Comparison of ENCODE assay signal across 1 cellular context in the genomic region with DNA sequence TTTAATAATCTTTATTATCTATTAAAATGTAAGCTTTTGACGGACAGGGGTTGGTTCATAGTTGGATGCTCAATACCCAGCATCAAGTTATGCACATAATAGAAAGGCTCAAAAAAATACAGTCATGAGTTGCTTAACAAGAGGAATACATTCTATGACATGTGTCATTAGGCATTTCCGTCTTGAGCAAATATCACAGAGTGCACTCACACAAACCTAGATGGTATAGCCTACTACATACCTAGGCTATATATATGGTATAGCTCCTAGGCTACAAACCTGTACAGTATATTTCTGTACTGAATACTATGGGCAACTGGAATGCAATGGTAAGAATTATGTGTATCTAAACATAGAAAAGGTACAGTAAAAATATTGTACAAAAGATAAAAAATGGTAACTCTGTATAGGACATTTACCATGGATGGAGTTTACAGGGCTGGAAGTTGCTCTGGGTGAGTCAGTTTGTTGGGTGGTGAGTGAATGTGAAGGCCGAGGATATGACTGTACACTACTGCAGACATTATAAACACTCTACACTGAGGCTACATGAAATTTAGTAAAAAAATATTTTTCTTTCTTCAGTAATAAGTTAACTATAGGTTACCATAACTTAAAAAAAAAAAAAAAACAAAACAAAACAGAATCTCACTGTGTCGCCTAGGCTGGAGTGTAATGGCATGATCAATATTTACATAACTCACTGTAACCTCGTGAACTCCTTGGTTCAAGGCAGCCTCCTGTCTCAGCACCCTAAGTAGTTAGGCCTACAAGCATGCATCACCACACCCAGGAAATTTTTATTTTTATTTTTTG.
TF ChIP-seq lines count a peak whose summit lies in the region.

No MANE protein-coding gene starts in this region.

TF ChIP-seq in SK-N-SH treated with all-trans-retinoic acid at 6 μM for 48 hours, 23 proteins besides CTCF, POLR2A, EP300 and RAD21 (continued from another document):
- TF ChIP-seq ISL1 (CRISPR knock-in tag; IDR thresholded peaks at IDR 0.05) (no peak), RARB (CRISPR knock-in tag; IDR thresholded peaks at IDR 0.05) (no peak), SNAI2 (CRISPR knock-in tag; IDR thresholded peaks at IDR 0.05) (no peak), ZNF565 (CRISPR knock-in tag; conservative IDR thresholded peaks at IDR 0.05; ENCODE audit: low read depth) (no peak), ARNTL (CRISPR knock-in tag; IDR thresholded peaks at IDR 0.05; ENCODE audit: borderline replicate concordance, low read depth) (no peak), ZNF70 (CRISPR knock-in tag; IDR thresholded peaks at IDR 0.05) (no peak), TOX (CRISPR knock-in tag; IDR thresholded peaks at IDR 0.05; ENCODE audit: borderline replicate concordance) (no peak), TCF4 (CRISPR knock-in tag; IDR thresholded peaks at IDR 0.05; ENCODE audit: borderline replicate concordance) (no peak)
- TF ChIP-seq, protein P1, sequence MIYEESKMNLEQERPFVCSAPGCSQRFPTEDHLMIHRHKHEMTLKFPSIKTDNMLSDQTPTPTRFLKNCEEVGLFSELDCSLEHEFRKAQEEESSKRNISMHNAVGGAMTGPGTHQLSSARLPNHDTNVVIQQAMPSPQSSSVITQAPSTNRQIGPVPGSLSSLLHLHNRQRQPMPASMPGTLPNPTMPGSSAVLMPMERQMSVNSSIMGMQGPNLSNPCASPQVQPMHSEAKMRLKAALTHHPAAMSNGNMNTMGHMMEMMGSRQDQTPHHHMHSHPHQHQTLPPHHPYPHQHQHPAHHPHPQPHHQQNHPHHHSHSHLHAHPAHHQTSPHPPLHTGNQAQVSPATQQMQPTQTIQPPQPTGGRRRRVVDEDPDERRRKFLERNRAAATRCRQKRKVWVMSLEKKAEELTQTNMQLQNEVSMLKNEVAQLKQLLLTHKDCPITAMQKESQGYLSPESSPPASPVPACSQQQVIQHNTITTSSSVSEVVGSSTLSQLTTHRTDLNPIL (CRISPR knock-in tag; IDR thresholded peaks at IDR 0.05; ENCODE audit: low read depth): no peak
TF ChIP-seq in SK-N-SH treated with all-trans-retinoic acid at 6 μM for 48 hours: peak in this region for 0.
